Comparison of ENCODE assay signal across 8 cellular contexts in the genomic region with DNA sequence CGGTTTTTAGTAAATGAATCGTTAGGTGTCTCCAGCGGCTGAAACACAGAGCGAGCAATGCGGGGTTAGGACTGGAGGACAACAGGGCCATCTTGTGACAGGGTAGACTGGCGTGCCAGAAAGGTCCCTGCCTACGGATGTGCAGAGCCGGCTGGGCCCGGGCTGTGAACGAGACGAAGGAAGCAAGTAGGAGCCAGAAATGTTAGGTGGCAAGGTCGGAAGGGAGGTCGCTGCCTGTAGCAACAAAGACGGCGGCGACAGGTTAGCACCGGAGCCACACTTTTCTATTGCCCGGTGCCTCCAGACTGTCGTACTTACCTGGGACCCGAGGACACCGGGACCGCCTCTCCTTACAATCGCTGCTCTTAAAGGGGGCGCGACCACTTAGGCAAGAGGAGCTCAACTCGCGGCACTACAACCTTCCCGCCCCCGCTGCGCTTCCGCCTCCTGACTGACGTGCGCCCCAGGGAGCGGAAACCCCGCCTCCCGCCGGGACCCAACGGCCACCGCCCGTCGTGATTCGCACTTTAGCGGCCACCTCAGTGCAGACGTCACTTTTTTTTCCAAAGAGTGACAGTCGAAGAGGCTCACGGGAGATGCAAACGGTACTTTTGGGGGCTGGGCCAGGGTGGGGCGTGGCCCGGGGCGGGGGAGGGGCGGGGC. TPM values are rescaled to one million over a fixed set of nuclear protein-coding genes. Genes with fewer than 3 reads are reported as not detected.
DNase-seq lines count a peak whose midpoint lies in the region; ATAC-seq, FAIRE-seq and TF ChIP-seq lines count a peak whose summit lies in the region.

A gene with protein sequence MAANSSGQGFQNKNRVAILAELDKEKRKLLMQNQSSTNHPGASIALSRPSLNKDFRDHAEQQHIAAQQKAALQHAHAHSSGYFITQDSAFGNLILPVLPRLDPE (minus strand): TSS at position 449 of the 663 bp plus-strand sequence. CDS start 1,632 bp downstream, outside the sequence.

- no peaks in the 10 kb centered on the region for H3K27me3 ChIP-seq in adrenal gland

- H3K4me1 ChIP-seq in adrenal gland (replicated peaks in 1 of 2): peaks cover 7 to 11% of the 10 kb centered on the region in 2 donors

- WGBS in adrenal gland, 4 donors: 0 to 2% (median 1%) methylated on average over 9 to 51 of the region's 51 CpGs

- peak within 1 kb of the TSS; percentile 46 to 95 (median 79) for H3K4me3 ChIP-seq in adrenal gland

- peaks cover 6% of the 10 kb centered on the region for H3K36me3 Mint-ChIP-seq in progenitor cell of endocrine pancreas (ENCODE audit: insufficient read depth)

- H3K4me3 Mint-ChIP-seq in progenitor cell of endocrine pancreas (ENCODE audit: low read depth): peak within 1 kb of the TSS; percentile 95

- H3K4me1 Mint-ChIP-seq in progenitor cell of endocrine pancreas (ENCODE audit: low read depth): peaks cover 8% of the 10 kb centered on the region

- H3K36me3 ChIP-seq in adrenal gland (replicated peaks in 1 of 2): no peaks in the 10 kb centered on the region

- peak within 1 kb of the TSS; percentile 96 for H3K27ac Mint-ChIP-seq in progenitor cell of endocrine pancreas

- H3K9me3 Mint-ChIP-seq in progenitor cell of endocrine pancreas (ENCODE audit: low read depth): peaks cover 2% of the 10 kb centered on the region

- intact Hi-C loops in adrenal gland (cut with DNase I) (no loop called here), left cardiac atrium (cut with DNase I) (loop anchor here in 1 of 2 donors (2.0 to 10.0 kb wide), 3 partner anchors 33 to 233 kb away; a partner anchor contains a TSS)

- H3K27ac ChIP-seq in adrenal gland: peak within 1 kb of the TSS; percentile 80 to 96 (median 90)

- peak; percentile 80 for DNase-seq in GM12891 (ENCODE audit: insufficient read length, low spot score)
- peak; percentile 98 for DNase-seq in NCI-H1436 (lab: John Stamatoyannopoulos, UW)
- DNase-seq in T follicular helper cell (ENCODE audit: low read depth): peak; percentile 96
- peak; percentile 96 to 98 (median 97) for DNase-seq in adrenal gland
- DNase-seq in left cardiac atrium: peak; percentile 97
- DNase-seq in progenitor cell of endocrine pancreas (ENCODE audit: low spot score, unreplicated experiment): peak; percentile 92
- DNase-seq in ureter (ENCODE audit: low spot score): peak; percentile 97

- TF ChIP-seq POLR2A in GM12891 (IDR thresholded peaks at IDR 0.05; ENCODE audit: low read depth, low read length) (no peak), adrenal gland (IDR thresholded peaks at IDR 0.05) (peak in 1 of 2 donors; percentile 81)

- H3K9me3 ChIP-seq in adrenal gland (replicated peaks in 1 of 3): no peaks in the 10 kb centered on the region

- ATAC-seq in HG02840 (IDR thresholded peaks at IDR 0.05; ENCODE audit: low FRiP score, unreplicated experiment) (peak; percentile 95), left cardiac atrium (peak; percentile 99 to 100)

- no peaks in the 10 kb centered on the region for H3K27me3 Mint-ChIP-seq in progenitor cell of endocrine pancreas

- TF ChIP-seq CTCF in adrenal gland (IDR thresholded peaks at IDR 0.05): peak in 1 of 6 experiments; percentile 18
- TF ChIP-seq CTCF in progenitor cell of endocrine pancreas (IDR thresholded peaks at IDR 0.05; ENCODE audit: unreplicated experiment): peak; percentile 8

- FAIRE-seq in GM12891 (lab: Jason Lieb, UNC): peak; percentile 94

TF ChIP-seq in GM12891, 5 proteins besides CTCF, POLR2A, EP300 and RAD21:
- TF ChIP-seq TAF1 (IDR thresholded peaks at IDR 0.05; ENCODE audit: low read depth, low read length) (no peak), POLR2AphosphoS5 (IDR thresholded peaks at IDR 0.05; ENCODE audit: low read depth, low read length) (peak; percentile 74), POU2F2 (IDR thresholded peaks at IDR 0.05; ENCODE audit: low read depth, low read length) (0 out of 2 replicates have a peak, but pooled peaks have one; percentile 30)

RNA-seq across cellular contexts. Expression of the gene that starts here (rescaled TPM):
- 21.1 TPM for polyA plus RNA-seq in GM12891 (2012; ENCODE audit: low read depth, missing spikeins)
- total RNA-seq in adrenal gland: 10 to 100 TPM; 12.5 to 28.2 (median 21.0) TPM
- polyA plus RNA-seq in adrenal gland: 10 to 100 TPM in 1 of 3 donors, 1 to 10 TPM in 2; 5.5 to 23.4 (median 6.7) TPM
- total RNA-seq in left cardiac atrium: 10 to 100 TPM; 16.6 TPM
- total RNA-seq in progenitor cell of endocrine pancreas: 31.6 and 32.6 TPM in 2 replicates
- 29.1 TPM for total RNA-seq in ureter

Comparison
In these comparisons a context has a peak if more than half of its experiments do, and no peak if none do; other contexts are left out.
1. Peak in every context shown above with its lines: DNase-seq, ATAC-seq, H3K4me3 ChIP-seq and H3K27ac ChIP-seq.